12 cellular contexts compared by ENCODE assay signal in the genomic region with DNA sequence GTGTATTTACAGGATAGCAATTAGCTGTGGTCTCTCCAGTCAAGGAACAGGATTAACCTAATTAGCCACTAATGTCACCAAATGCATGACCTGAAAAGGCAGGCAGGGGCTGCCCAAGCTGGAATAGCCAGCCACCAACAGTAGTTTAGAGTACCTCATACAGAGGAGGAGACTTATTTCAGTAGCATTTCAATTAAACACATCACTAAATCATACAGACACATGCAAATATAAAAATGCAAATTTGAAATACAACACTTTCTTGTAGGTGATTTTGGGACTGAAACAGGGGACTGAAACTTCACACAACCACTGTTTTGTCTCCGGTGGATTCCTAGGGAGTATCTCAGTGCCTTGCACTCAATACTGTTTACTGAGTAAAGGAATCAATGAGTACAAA. TPM values are rescaled to one million over a fixed set of nuclear protein-coding genes. Genes with fewer than 3 reads are reported as not detected.
A peak's percentile ranks its signal among the peaks of the same experiment; 100 is the strongest.
DNase-seq lines count a peak whose midpoint lies in the region; ATAC-seq and TF ChIP-seq lines count a peak whose summit lies in the region.
"Had no signal": no experiment of that assay in that cellular context is flagged by ENCODE, and none has a peak within 500 bp of the region (broad histone marks: within the 10 kb centered on the region; RNA-seq: fewer than 3 reads in every experiment).

No MANE protein-coding gene starts in this region.

- no peak overlapping the region for H3K27ac ChIP-seq in upper lobe of left lung
- H3K27ac ChIP-seq: GM23248 had no signal

- no peak for TF ChIP-seq POLR2A in upper lobe of left lung (IDR thresholded peaks at IDR 0.05)

- H3K36me3 ChIP-seq in upper lobe of left lung = no peaks in the 10 kb centered on the region

- no peak for TF ChIP-seq EP300 in upper lobe of left lung (IDR thresholded peaks at IDR 0.05)

- no peaks in the 10 kb centered on the region for H3K4me1 ChIP-seq in upper lobe of left lung

- H3K27me3 ChIP-seq in upper lobe of left lung = no peaks in the 10 kb centered on the region

- peak; percentile 73 for ATAC-seq in HG02623 (IDR thresholded peaks at IDR 0.05; ENCODE audit: unreplicated experiment)
- ATAC-seq in HG03565 (IDR thresholded peaks at IDR 0.05; ENCODE audit: unreplicated experiment) = peak; percentile 71
- ATAC-seq in upper lobe of left lung (ENCODE audit: low FRiP score in 2 of 2) = no peak

- peak; percentile 6 for DNase-seq in stimulated activated CD4-positive, alpha-beta T cell treated with anti-CD3 and anti-CD28 coated beads, Interleukin-4, amount 100 ng/mL, for 24 hours
- DNase-seq in stimulated activated CD4-positive, alpha-beta T cell treated with anti-CD3 and anti-CD28 coated beads, Interleukin-12 subunit alpha, Interleukin-12 subunit beta, amount 100 ng/mL, for 4 hours = no peak
- no peak for DNase-seq in upper lobe of left lung
- no peak for DNase-seq in NCI-H2171 (lab: John Stamatoyannopoulos, UW)
- DNase-seq in amniotic stem cell (lab: John Stamatoyannopoulos, UW) = no peak
- no peak for DNase-seq in stimulated activated CD4-positive, alpha-beta T cell treated with anti-CD3 and anti-CD28 coated beads, Interleukin-15, amount 100 ng/mL, for 24 hours
- DNase-seq: AML-193; amygdala; GM23248; stimulated activated CD4-positive, alpha-beta T cell treated with anti-CD3 and anti-CD28 coated beads, Interleukin-4, amount 100 ng/mL, for 1 hour had no signal

- WGBS in upper lobe of left lung, 2 donors = 84 to 86% methylated on average over 1 of the region's 1 CpG

- H3K9me3 ChIP-seq in upper lobe of left lung = no peaks in the 10 kb centered on the region

- H3K4me3 ChIP-seq in upper lobe of left lung = no peak overlapping the region
- H3K4me3 ChIP-seq: GM23248 had no signal

- no peak for TF ChIP-seq CTCF in upper lobe of left lung (IDR thresholded peaks at IDR 0.05)

RNA-seq across cellular contexts. Expression of a gene that starts 0.6 kb away (rescaled TPM):
- total RNA-seq in upper lobe of left lung = 1 to 10 TPM in 2 of 6 donors, under 1 TPM in 2, not detected in 2; 0.17 to 5.2 (median 1.7) TPM
- total RNA-seq: GM23248 had no signal

Comparison
In these comparisons a context has a peak if more than half of its experiments do, and no peak if none do; other contexts are left out.
1. ATAC-seq: peak in HG02623 (single experiment) and HG03565 (single experiment); none in upper lobe of left lung (0 of 2).